Comparison of ENCODE assay signal across 12 cellular contexts in genomic region chr5:143397302-143398052, GRCh38. TPM values are rescaled to one million over a fixed set of nuclear protein-coding genes. Genes with fewer than 3 reads are reported as not detected.
DNase-seq lines count a peak whose midpoint lies in the region; ATAC-seq, FAIRE-seq and TF ChIP-seq lines count a peak whose summit lies in the region.
"Had no signal": no experiment of that assay in that cellular context is flagged by ENCODE, and none has a peak within 500 bp of the region (broad histone marks: within the 10 kb centered on the region; RNA-seq: fewer than 3 reads in every experiment).

No MANE protein-coding gene starts in this region.

- H3K9me3 ChIP-seq in K562 (replicated peaks; ENCODE audit: control insufficient read depth, insufficient read depth, low read depth, low read length) = no peaks in the 10 kb centered on the region
- H3K9me3 ChIP-seq: mucosa of descending colon had no signal

- H3K4me1 ChIP-seq in K562 (replicated peaks in 1 of 2; ENCODE audit: control insufficient read depth in 2 of 2, insufficient read depth in 2 of 2, low read length in 2 of 2) = peaks cover 1 to 19% of the 10 kb centered on the region in 2 experiments; a peak in 3 of 5 replicates

- TF ChIP-seq RAD21 in K562 (CRISPR knock-in tag; conservative IDR thresholded peaks at IDR 0.05 in 1 of 2, IDR thresholded peaks at IDR 0.05 in 1 of 2) = no peak

- H3K4me1 Mint-ChIP-seq in HFFc6 (ENCODE audit: low read depth) (peaks cover 85% of the 10 kb centered on the region), osteocyte (ENCODE audit: unreplicated experiment) (peaks cover 75% of the 10 kb centered on the region)

- H3K4me3 ChIP-seq in AG10803 (ENCODE audit: low read length) (peak overlapping the region; percentile 91), K562 (0 out of 2 replicates have a peak overlapping the region, but pooled peaks have one; percentile 24)
- H3K4me3 ChIP-seq: mucosa of descending colon had no signal

- no TSS peak for BruUV-seq in K562 (replicated peaks; lab: Mats Ljungman, UMichigan)

- POLR2A ChIA-PET in K562 (lab: Yijun Ruan, JAX) = interaction anchor here (1.7 kb wide), 1 partner anchor 184 kb away, joined by 3 read pairs; no protein-coding TSS in a partner anchor

- no peaks in the 10 kb centered on the region for H3K27me3 Mint-ChIP-seq in HFFc6 (ENCODE audit: insufficient read depth)
- no peaks in the 10 kb centered on the region for H3K27me3 Mint-ChIP-seq in osteocyte (ENCODE audit: unreplicated experiment)

- H3K4me3 Mint-ChIP-seq in HFFc6 (peak overlapping the region; percentile 94), osteocyte (ENCODE audit: unreplicated experiment) (no peak overlapping the region)

- WGBS in K562 (ENCODE audit: insufficient coverage, low coverage, missing lambda C conversion rate) = 81% methylated on average over 2 of the region's 2 CpGs

- CTCF ChIA-PET in K562 (lab: Yijun Ruan, JAX; ENCODE audit: low intra/inter-chr PET ratio) = no interaction called here

- DNase-seq in AG10803 (ENCODE audit: low read depth) (no peak), HFFc6 (no peak), K562 (ENCODE audit: extremely low read depth in 1 of 4, low spot score in 3 of 4) (no peak), midbrain (lab: John Stamatoyannopoulos, UW) (peak; percentile 31), osteocyte (ENCODE audit: extremely low spot score, unreplicated experiment) (no peak)
- no peak for DNase-seq in stimulated activated CD4-positive, alpha-beta T cell treated with anti-CD3 and anti-CD28 coated beads, Interleukin-4, amount 100 ng/mL, for 24 hours
- DNase-seq: dermis blood vessel endothelial cell, GF-D8, mucosa of descending colon had no signal

- H3K9me3 Mint-ChIP-seq in HFFc6 (no peaks in the 10 kb centered on the region), osteocyte (ENCODE audit: unreplicated experiment) (no peaks in the 10 kb centered on the region)

- no peaks in the 10 kb centered on the region for H3K9me1 ChIP-seq in K562 (ENCODE audit: control insufficient read depth, insufficient read depth, low read length)

- H3K36me3 Mint-ChIP-seq in HFFc6 (ENCODE audit: low read depth) (peaks cover 44% of the 10 kb centered on the region), osteocyte (ENCODE audit: unreplicated experiment) (peaks cover 15% of the 10 kb centered on the region)

- H3K27ac ChIP-seq in K562 (ENCODE audit: extremely low read depth, low read depth, low read length) = no peak overlapping the region
- H3K27ac ChIP-seq: VCaP had no signal

- peaks cover 28% of the 10 kb centered on the region for H4K20me1 ChIP-seq in K562 (replicated peaks; ENCODE audit: control insufficient read depth, insufficient read depth, low read length)

- no peak for FAIRE-seq in K562 (lab: Jason Lieb, UNC)

- H3K36me3 ChIP-seq in K562 (ENCODE audit: control insufficient read depth, insufficient read depth, low read length) = peaks cover 20% of the 10 kb centered on the region

- H3K27me3 ChIP-seq in K562 (ENCODE audit: control insufficient read depth in 2 of 2, insufficient read depth in 2 of 2, low read length in 2 of 2) = no peaks in the 10 kb centered on the region

- no peak for TF ChIP-seq POLR2A in K562 (conservative IDR thresholded peaks at IDR 0.05)

- no peak overlapping the region for H2AFZ ChIP-seq in K562 (ENCODE audit: low read depth, low read length)

- TF ChIP-seq EP300 in K562 (IDR thresholded peaks at IDR 0.05; ENCODE audit: low read length) = no peak

- intact Hi-C loops in K562 (cut with micrococcal nuclease) = no loop called here

- in situ Hi-C loops in K562 (cut with MboI) = no loop called here

- no peak overlapping the region for H3K9ac ChIP-seq in K562 (ENCODE audit: insufficient read depth in 1 of 2, low read depth in 2 of 2, low read length in 2 of 2)

- no peak overlapping the region for H3K4me2 ChIP-seq in K562 (ENCODE audit: insufficient read depth, low read length)

- H3K79me2 ChIP-seq in K562 (ENCODE audit: control insufficient read depth, insufficient read depth, low read length) = peaks cover 100% of the 10 kb centered on the region

- H3K27ac Mint-ChIP-seq in HFFc6 (no peak overlapping the region), osteocyte (ENCODE audit: unreplicated experiment) (no peak overlapping the region)

- TF ChIP-seq CTCF in AG10803 (conservative IDR thresholded peaks at IDR 0.05; ENCODE audit: low read length) (no peak), HFFc6 (IDR thresholded peaks at IDR 0.05) (no peak), K562 (IDR thresholded peaks at IDR 0.05 in 2 of 3, conservative IDR thresholded peaks at IDR 0.05 in 1 of 3; ENCODE audit: insufficient read depth in 2 of 3, low read depth in 1 of 3, low read length in 3 of 3) (no peak), osteocyte (IDR thresholded peaks at IDR 0.05) (no peak)

- ATAC-seq in K562 = no peak
- no peak for ATAC-seq in esophagus mucosa
- ATAC-seq in HG02759 (IDR thresholded peaks at IDR 0.05; ENCODE audit: unreplicated experiment) = no peak
- ATAC-seq: mucosa of descending colon had no signal

TF ChIP-seq in K562, 482 proteins besides CTCF, POLR2A, EP300 and RAD21 (continues in another document):
- TF ChIP-seq ZBTB34 (CRISPR knock-in tag; IDR thresholded peaks at IDR 0.05) (no peak), RB1 (IDR thresholded peaks at IDR 0.05; ENCODE audit: low read depth) (no peak), TEAD2 (tag; IDR thresholded peaks at IDR 0.05) (no peak), ELK1 (CRISPR knock-in tag; IDR thresholded peaks at IDR 0.05) (no peak), BRCA1 (IDR thresholded peaks at IDR 0.05) (no peak), BRCA1 (CRISPR knock-in tag; IDR thresholded peaks at IDR 0.05) (no peak), GTF2E2 (tag; IDR thresholded peaks at IDR 0.05) (no peak), SAFB (IDR thresholded peaks at IDR 0.05; ENCODE audit: borderline replicate concordance, low read depth, low read length) (no peak), ETS2 (tag; IDR thresholded peaks at IDR 0.05; ENCODE audit: borderline replicate concordance, poor library complexity, severe bottlenecking) (no peak), RFX1 (IDR thresholded peaks at IDR 0.05) (no peak), NR4A1 (CRISPR knock-in tag; IDR thresholded peaks at IDR 0.05) (no peak), NR4A1 (tag; IDR thresholded peaks at IDR 0.05) (no peak), ZKSCAN8 (CRISPR knock-in tag; IDR thresholded peaks at IDR 0.05) (no peak), CGGBP1 (CRISPR knock-in tag; IDR thresholded peaks at IDR 0.05) (no peak)

RNA-seq across cellular contexts. Expression of gene NR3C1, which starts 6.0 kb away (rescaled TPM):
- 10 to 100 TPM; 61.6 to 86.9 (median 71.5) TPM for total RNA-seq in HFFc6 (2021; fragmentation: NEBNext Ultra II Directional; extraction: Animal tissue kit (Norgen Biotek cat#: 25700))
- 33.0 and 42.8 TPM in 2 replicates for total RNA-seq in K562 (2011; cell fraction: chromatin; rRNA removed; ENCODE audit: low replicate concordance)
- total RNA-seq in K562 (2011; cell fraction: nucleolus; rRNA removed) = 9.5 and 12.0 TPM in 2 replicates
- total RNA-seq in K562 (2011; cell fraction: nucleoplasm; rRNA removed) = 15.3 and 17.5 TPM in 2 replicates
- total RNA-seq in K562 (2014; rRNA removed) (13.3 and 14.2 TPM in 2 replicates), K562 (2014; rRNA removed; fragmentation: Illumina TruSeq; extraction: Trizol) (25.0 and 29.3 TPM in 2 replicates), K562 (2015; rRNA removed; fragmentation: Illumina TruSeq; extraction: Trizol) (26.2 and 27.5 TPM in 2 replicates), K562 (2021) (33.5 and 36.0 TPM in 2 replicates), esophagus mucosa (32.4 TPM), osteocyte (42.6 and 47.8 TPM in 2 replicates)
- polyA plus RNA-seq in K562 (2011; rRNA removed) (12.2 and 15.0 TPM in 2 replicates), K562 (2014; fragmentation: Illumina TruSeq; extraction: Trizol) (16.5 and 17.5 TPM in 2 replicates), K562 (2014; fragmentation: Nextera tagmentation; extraction: Ambion mirVana) (10 to 100 TPM in 1 of 2 experiments, 1 to 10 TPM in 1; 8.2 to 10.1 TPM), K562 (2014; rRNA removed) (10.1 and 10.4 TPM in 2 replicates)
- 4.2 and 7.2 TPM in 2 replicates for polyA plus RNA-seq in K562 (2011; cell fraction: cytosol; rRNA removed)
- polyA plus RNA-seq in K562 (2011; cell fraction: nucleus; rRNA removed) = 6.0 and 8.1 TPM in 2 replicates
- polyA plus RNA-seq in K562 (2012) = 14.5 and 14.6 TPM in 2 replicates
- polyA minus RNA-seq in K562 (2011; rRNA and poly(A)+ RNA removed) = 36.4 and 41.1 TPM in 2 replicates
- 12.2 and 16.9 TPM in 2 replicates for polyA minus RNA-seq in K562 (2011; cell fraction: cytosol; rRNA and poly(A)+ RNA removed)
- polyA minus RNA-seq in K562 (2011; cell fraction: nucleus; rRNA and poly(A)+ RNA removed) = 15.5 and 32.2 TPM in 2 replicates
